17 cellular contexts compared by ENCODE assay signal in the genomic region with DNA sequence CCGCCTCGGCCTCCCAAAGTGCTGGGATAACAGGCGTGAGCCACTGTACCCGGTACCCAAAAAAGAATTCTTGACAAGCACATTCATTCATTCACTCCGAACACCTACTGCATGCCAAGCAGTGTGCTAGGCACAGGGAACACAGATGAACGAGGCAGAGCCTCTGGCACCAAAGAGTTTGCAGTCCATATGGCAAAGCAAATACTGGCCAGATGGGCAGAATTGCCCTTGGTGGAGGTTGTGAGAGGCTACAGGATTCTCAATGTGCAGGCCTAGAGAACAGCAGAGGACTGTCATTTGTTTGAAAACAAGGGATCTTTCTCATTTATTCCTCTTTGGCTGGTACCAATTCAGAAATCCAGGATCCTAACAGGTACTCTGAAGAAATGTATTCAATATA. TPM values are rescaled to one million over a fixed set of nuclear protein-coding genes. Genes with fewer than 3 reads are reported as not detected.
DNase-seq lines count a peak whose midpoint lies in the region; ATAC-seq, FAIRE-seq and TF ChIP-seq lines count a peak whose summit lies in the region.
"Had no signal": no experiment of that assay in that cellular context is flagged by ENCODE, and none has a peak within 500 bp of the region (broad histone marks: within the 10 kb centered on the region; RNA-seq: fewer than 3 reads in every experiment).

No MANE protein-coding gene starts in this region.

- TF ChIP-seq POLR2A in HepG2 (IDR thresholded peaks at IDR 0.05; ENCODE audit: insufficient read depth in 1 of 2, low read depth in 2 of 2, low read length in 2 of 2): no peak
- TF ChIP-seq POLR2A in uterus (IDR thresholded peaks at IDR 0.05): no peak

- TF ChIP-seq EP300 in HepG2 (IDR thresholded peaks at IDR 0.05; ENCODE audit: low read depth in 2 of 2, low read length in 2 of 2): no peak
- no peak for TF ChIP-seq EP300 in HepG2 (CRISPR knock-in tag; IDR thresholded peaks at IDR 0.05; ENCODE audit: borderline replicate concordance)

- no peak for ATAC-seq in HepG2
- ATAC-seq: GM23338 had no signal

- H3K27me3 ChIP-seq in HepG2 (ENCODE audit: control insufficient read depth in 1 of 2, insufficient read depth in 2 of 2, low read length in 2 of 2) (no peaks in the 10 kb centered on the region), uterus (no peaks in the 10 kb centered on the region)
- H3K27me3 ChIP-seq: BLaER1 treated with 17β-estradiol and CSF1 and Interleukin-3, amounts not matched to agents 10 nM and 100 nM had no signal

- 93% methylated on average over 6 of the region's 6 CpGs for WGBS in HepG2 (ENCODE audit: low lambda C conversion rate)

- CTCF ChIA-PET in HepG2 (lab: Yijun Ruan, JAX; ENCODE audit: low intra/inter-chr PET ratio, low total read pairs): no interaction called here

- POLR2A ChIA-PET in HepG2 (lab: Yijun Ruan, JAX): no interaction called here

- H4K20me1 ChIP-seq in HepG2 (ENCODE audit: insufficient read depth, low read length): no peaks in the 10 kb centered on the region
- H4K20me1 ChIP-seq: BLaER1 treated with 17β-estradiol and CSF1 and Interleukin-3, amounts not matched to agents 10 nM and 100 nM had no signal

- H3K4me1 ChIP-seq in HepG2 (ENCODE audit: insufficient read depth, low read length) (peaks cover 50% of the 10 kb centered on the region), uterus (no peaks in the 10 kb centered on the region)

- H3K4me3 ChIP-seq in HepG2 (replicated peaks in 1 of 3; ENCODE audit: insufficient read depth in 1 of 3, low read depth in 2 of 3, low read length in 3 of 3) (no peak overlapping the region), uterus (no peak overlapping the region)
- H3K4me3 ChIP-seq: BLaER1 treated with 17β-estradiol and CSF1 and Interleukin-3, amounts not matched to agents 10 nM and 100 nM; GM23338 had no signal

- DNase-seq in activated effector memory CD4-positive, alpha-beta T cell treated with anti-CD3 and anti-CD28 coated beads, Interleukin-2, amount 50 U/mL, for 16 hours: peak; percentile 12
- DNase-seq in activated effector memory CD4-positive, alpha-beta T cell treated with Interleukin-2 at 50 U/mL for 16 hours: no peak
- DNase-seq in NCI-H1694 (lab: John Stamatoyannopoulos, UW) (peak; percentile 19), cerebellar nuclear complex (lab: John Stamatoyannopoulos, UW) (peak; percentile 50 to 73), pons (ENCODE audit: low spot score) (peak; percentile 26), HepG2 (ENCODE audit: low spot score) (no peak), UCSD-AML1 (lab: John Stamatoyannopoulos, UW; ENCODE audit: unreplicated experiment) (no peak), uterus (no peak)
- DNase-seq: ACHN; CD4-positive, CD25-positive, alpha-beta regulatory T cell; DMS79; H7 had no signal

- H3K9me3 ChIP-seq in HepG2 (ENCODE audit: low read length) (no peaks in the 10 kb centered on the region), uterus (no peaks in the 10 kb centered on the region)
- H3K9me3 ChIP-seq: BLaER1 treated with 17β-estradiol and CSF1 and Interleukin-3, amounts not matched to agents 10 nM and 100 nM had no signal

- BruUV-seq in HepG2 (replicated peaks; lab: Mats Ljungman, UMichigan): no TSS peak

- H3K4me2 ChIP-seq in HepG2 (ENCODE audit: low read depth, low read length): no peak overlapping the region
- H3K4me2 ChIP-seq: BLaER1 treated with 17β-estradiol and CSF1 and Interleukin-3, amounts not matched to agents 10 nM and 100 nM; GM23338 had no signal

- no peaks in the 10 kb centered on the region for H3K79me2 ChIP-seq in HepG2 (ENCODE audit: insufficient read depth, low read length)

- H3K9ac ChIP-seq in HepG2 (ENCODE audit: insufficient read depth, low read depth, low read length): no peak overlapping the region
- H3K9ac ChIP-seq: BLaER1 treated with 17β-estradiol and CSF1 and Interleukin-3, amounts not matched to agents 10 nM and 100 nM had no signal

- no peak overlapping the region for H3K27ac ChIP-seq in HepG2 (ENCODE audit: extremely low read length, insufficient read depth, low read length)
- H3K27ac ChIP-seq in uterus: no peak overlapping the region
- H3K27ac ChIP-seq: BLaER1 treated with 17β-estradiol and CSF1 and Interleukin-3, amounts not matched to agents 10 nM and 100 nM had no signal

- no peak for TF ChIP-seq RAD21 in HepG2 (CRISPR knock-in tag; IDR thresholded peaks at IDR 0.05)

- in situ Hi-C loops in HepG2 (cut with HindIII; ENCODE audit: extremely low pct_ligation_motif_present, low pct_unique_long_range_greater_than_20kb): no loop called here

- intact Hi-C loops in HepG2 (cut with micrococcal nuclease; ENCODE audit: unreplicated experiment): no loop called here
- intact Hi-C loops in uterus (cut with DNase I; ENCODE audit: low total_unique reads): no loop called here

- TF ChIP-seq CTCF in HepG2 (CRISPR knock-in tag; IDR thresholded peaks at IDR 0.05): no peak
- no peak for TF ChIP-seq CTCF in uterus (IDR thresholded peaks at IDR 0.05)

- no peak overlapping the region for H2AFZ ChIP-seq in HepG2 (ENCODE audit: low read length)
- H2AFZ ChIP-seq: GM23338 had no signal

- H3K36me3 ChIP-seq in HepG2 (replicated peaks in 1 of 2; ENCODE audit: control insufficient read depth in 1 of 2, insufficient read depth in 2 of 2, low read length in 2 of 2): no peaks in the 10 kb centered on the region
- H3K36me3 ChIP-seq in uterus: no peaks in the 10 kb centered on the region
- H3K36me3 ChIP-seq: BLaER1 treated with 17β-estradiol and CSF1 and Interleukin-3, amounts not matched to agents 10 nM and 100 nM had no signal

- no peak for FAIRE-seq in HepG2 (lab: Jason Lieb, UNC)
- FAIRE-seq: G401.6, GM12891, HTR-8/SVneo had no signal

RNA-seq across cellular contexts. Expression of a gene that starts 27.5 kb away (rescaled TPM):
- total RNA-seq in HepG2 (2016; rRNA removed; fragmentation: Illumina TruSeq; extraction: Trizol) (272 and 373 TPM in 2 replicates), uterus (10 to 100 TPM; 24.8 to 65.6 (median 49.5) TPM)
- total RNA-seq in HepG2 (2016; cell fraction: cytosol; rRNA removed; fragmentation: Illumina TruSeq; extraction: Trizol; ENCODE audit: low read depth): 164 and 191 TPM in 2 replicates
- total RNA-seq in HepG2 (2016; cell fraction: insoluble cytoplasmic fraction; rRNA removed; fragmentation: Illumina TruSeq; extraction: Trizol): 286 and 371 TPM in 2 replicates
- total RNA-seq in HepG2 (2016; cell fraction: membrane; rRNA removed; fragmentation: Illumina TruSeq; extraction: Trizol): 228 and 234 TPM in 2 replicates
- 103 and 123 TPM in 2 replicates for total RNA-seq in HepG2 (2016; cell fraction: nucleus; rRNA removed; fragmentation: Illumina TruSeq; extraction: Trizol)
- polyA plus RNA-seq in HepG2 (2011; rRNA removed): 81.2 and 112 TPM in 2 replicates
- polyA plus RNA-seq in HepG2 (2011; cell fraction: cytosol; rRNA removed): 87.7 and 107 TPM in 2 replicates
- polyA plus RNA-seq in HepG2 (2011; cell fraction: nucleus; rRNA removed): 49.4 and 64.0 TPM in 2 replicates
- polyA plus RNA-seq in HepG2 (2012): 98.7 and 160 TPM in 2 replicates
- polyA plus RNA-seq in HepG2 (2016; cell fraction: cytosol; fragmentation: Illumina TruSeq; extraction: Trizol; ENCODE audit: low read depth): 299 and 351 TPM in 2 replicates
- polyA plus RNA-seq in HepG2 (2016; cell fraction: insoluble cytoplasmic fraction; fragmentation: Illumina TruSeq; extraction: Trizol; ENCODE audit: low read depth): 435 and 478 TPM in 2 replicates
- 229 and 260 TPM in 2 replicates for polyA plus RNA-seq in HepG2 (2016; cell fraction: membrane; fragmentation: Illumina TruSeq; extraction: Trizol; ENCODE audit: low read depth)
- 238 and 248 TPM in 2 replicates for polyA plus RNA-seq in HepG2 (2016; cell fraction: nucleus; fragmentation: Illumina TruSeq; extraction: Trizol; ENCODE audit: insufficient read depth, low read depth)
- polyA minus RNA-seq in HepG2 (2011; rRNA and poly(A)+ RNA removed; ENCODE audit: low replicate concordance): 128 and 227 TPM in 2 replicates
- polyA minus RNA-seq in HepG2 (2011; cell fraction: cytosol; rRNA and poly(A)+ RNA removed): 62.1 and 71.2 TPM in 2 replicates
- polyA minus RNA-seq in HepG2 (2011; cell fraction: nucleus; rRNA and poly(A)+ RNA removed): 35.5 and 37.8 TPM in 2 replicates

RNA-seq across cellular contexts. Expression of a gene that starts 45.3 kb away (rescaled TPM):
- total RNA-seq in HepG2 (2016; rRNA removed; fragmentation: Illumina TruSeq; extraction: Trizol) (0.67 and 1.6 TPM in 2 replicates), uterus (10 to 100 TPM in 1 of 4 donors, 1 to 10 TPM in 3; 1.3 to 45.6 (median 2.6) TPM)
- 1.1 and 1.4 TPM in 2 replicates for total RNA-seq in HepG2 (2016; cell fraction: cytosol; rRNA removed; fragmentation: Illumina TruSeq; extraction: Trizol; ENCODE audit: low read depth)
- total RNA-seq in HepG2 (2016; cell fraction: insoluble cytoplasmic fraction; rRNA removed; fragmentation: Illumina TruSeq; extraction: Trizol): 0.56 and 2.4 TPM in 2 replicates
- 1.1 and 2.4 TPM in 2 replicates for total RNA-seq in HepG2 (2016; cell fraction: membrane; rRNA removed; fragmentation: Illumina TruSeq; extraction: Trizol)
- total RNA-seq in HepG2 (2016; cell fraction: nucleus; rRNA removed; fragmentation: Illumina TruSeq; extraction: Trizol): 3.0 and 3.7 TPM in 2 replicates
- 5.7 and 6.7 TPM in 2 replicates for polyA plus RNA-seq in HepG2 (2011; rRNA removed)
- 1.2 and 1.6 TPM in 2 replicates for polyA plus RNA-seq in HepG2 (2011; cell fraction: cytosol; rRNA removed)
- 16.0 and 24.7 TPM in 2 replicates for polyA plus RNA-seq in HepG2 (2011; cell fraction: nucleus; rRNA removed)
- polyA plus RNA-seq in HepG2 (2012): 1.6 and 2.1 TPM in 2 replicates
- 0.08 and 0.57 TPM in 2 replicates for polyA plus RNA-seq in HepG2 (2016; cell fraction: cytosol; fragmentation: Illumina TruSeq; extraction: Trizol; ENCODE audit: low read depth)
- polyA plus RNA-seq in HepG2 (2016; cell fraction: insoluble cytoplasmic fraction; fragmentation: Illumina TruSeq; extraction: Trizol; ENCODE audit: low read depth): 0.80 and 1.1 TPM in 2 replicates
- polyA plus RNA-seq in HepG2 (2016; cell fraction: membrane; fragmentation: Illumina TruSeq; extraction: Trizol; ENCODE audit: low read depth): 0.43 and 0.99 TPM in 2 replicates
- polyA plus RNA-seq in HepG2 (2016; cell fraction: nucleus; fragmentation: Illumina TruSeq; extraction: Trizol; ENCODE audit: insufficient read depth, low read depth): 10.3 and 15.4 TPM in 2 replicates
- 3.9 and 7.2 TPM in 2 replicates for polyA minus RNA-seq in HepG2 (2011; rRNA and poly(A)+ RNA removed; ENCODE audit: low replicate concordance)
- 0.59 and 2.4 TPM in 2 replicates for polyA minus RNA-seq in HepG2 (2011; cell fraction: cytosol; rRNA and poly(A)+ RNA removed)
- polyA minus RNA-seq in HepG2 (2011; cell fraction: nucleus; rRNA and poly(A)+ RNA removed): 8.0 and 8.6 TPM in 2 replicates

Comparison
In these comparisons a context has a peak if more than half of its experiments do, and no peak if none do; other contexts are left out.
1. DNase-seq: peak in activated effector memory CD4-positive, alpha-beta T cell treated with anti-CD3 and anti-CD28 coated beads, Interleukin-2, amount 50 U/mL, for 16 hours (single experiment), NCI-H1694 (single experiment), cerebellar nuclear complex (2 of 2) and pons (single experiment); none in activated effector memory CD4-positive, alpha-beta T cell treated with Interleukin-2 at 50 U/mL for 16 hours (single experiment), HepG2 (single experiment), UCSD-AML1 (single experiment) and uterus (0 of 2).